8 cellular contexts compared by ENCODE assay signal in the genomic region with DNA sequence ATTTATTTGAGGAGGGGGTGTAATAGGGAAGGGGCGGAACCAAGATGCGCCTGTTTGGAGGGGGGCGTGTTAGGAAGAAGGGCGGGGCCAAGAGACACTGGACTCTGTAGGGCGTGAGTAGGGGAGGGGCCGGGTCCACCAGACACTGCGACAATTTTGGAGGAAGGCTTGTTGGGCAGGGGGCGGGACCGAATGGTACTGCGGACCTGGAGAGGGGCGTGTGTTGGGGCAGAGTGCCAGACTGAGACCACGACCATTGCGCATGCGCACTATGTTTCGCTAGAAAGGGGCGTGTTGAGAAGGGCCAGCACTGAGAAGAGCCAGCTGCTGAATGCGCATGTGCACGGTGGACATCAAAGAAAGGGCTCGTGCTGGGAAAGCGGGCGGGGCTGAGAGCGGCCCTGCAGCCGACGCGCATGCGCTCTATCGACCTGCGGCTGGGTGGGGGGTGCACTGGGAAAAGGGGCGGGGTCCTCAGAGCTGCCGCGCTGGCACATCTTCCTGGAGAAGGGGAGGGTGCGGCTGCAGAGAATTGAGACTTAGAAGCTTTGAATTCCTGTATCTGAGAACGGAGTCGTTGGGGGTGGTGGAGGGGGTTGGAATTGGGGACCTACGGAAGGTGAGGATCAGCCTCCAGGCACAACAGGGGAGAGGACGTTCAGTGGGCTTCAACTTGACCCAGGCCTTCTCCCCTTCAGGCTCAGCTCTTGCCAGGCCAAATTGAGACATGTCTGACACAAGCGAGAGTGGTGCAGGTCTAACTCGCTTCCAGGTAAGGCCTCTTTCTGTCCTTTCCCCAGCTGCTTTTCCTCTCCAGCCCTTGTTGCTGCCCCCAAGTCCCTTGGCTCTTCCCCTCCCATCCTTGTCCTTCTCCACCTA. TPM values are rescaled to one million over a fixed set of nuclear protein-coding genes. Genes with fewer than 3 reads are reported as not detected.
DNase-seq lines count a peak whose midpoint lies in the region; ATAC-seq and TF ChIP-seq lines count a peak whose summit lies in the region.

No MANE protein-coding gene starts in this region.

- CTCF ChIA-PET in A673 (lab: Charles Lee) = no interaction called here

- TF ChIP-seq CTCF in A673 (conservative IDR thresholded peaks at IDR 0.05; ENCODE audit: low read depth, low read length) (no peak), WI38 (IDR thresholded peaks at IDR 0.05; ENCODE audit: low read depth, low read length) (no peak), cardiac fibroblast (IDR thresholded peaks at IDR 0.05; ENCODE audit: low read depth, low read length) (no peak)

- H3K27ac ChIP-seq in A673 (ENCODE audit: low read depth, low read length, poor library complexity, severe bottlenecking) (peak overlapping the region; percentile 59), skin epidermis (peak overlapping the region; percentile 1 to 86 (median 75))

- ATAC-seq in GM18870 (IDR thresholded peaks at IDR 0.05; ENCODE audit: unreplicated experiment) (peak; percentile 85), HG03139 (IDR thresholded peaks at IDR 0.05; ENCODE audit: unreplicated experiment) (peak; percentile 85)

- DNase-seq in A673 (ENCODE audit: low spot score) (peak; percentile 95), NCI-H2196 treated with DMSO at 0.1 percent for 48 hours (lab: John Stamatoyannopoulos, UW; ENCODE audit: unreplicated experiment) (peak; percentile 87), cardiac fibroblast (ENCODE audit: low read depth in 2 of 2) (peak; percentile 97 to 98), iPS-NIHi11 (ENCODE audit: low spot score) (peak; percentile 87)

- POLR2A ChIA-PET in A673 (lab: Charles Lee; ENCODE audit: low non-redundant PET) = interaction anchor here (0.6 kb wide), 1 partner anchor 170 kb away, joined by 4 read pairs; no protein-coding TSS in a partner anchor

- H3K36me3 ChIP-seq in A673 (ENCODE audit: insufficient read depth, low read length, poor library complexity, severe bottlenecking) = peaks cover 36% of the 10 kb centered on the region

- intact Hi-C loops in A673 (cut with micrococcal nuclease; ENCODE audit: unreplicated experiment) = loop anchor here (10.0 kb wide), 1 partner anchor 164 kb away; no protein-coding TSS in a partner anchor

- no peaks in the 10 kb centered on the region for H3K9me3 ChIP-seq in A673 (ENCODE audit: low read depth, low read length, poor library complexity, severe bottlenecking)

- TSS peak; percentile 65 for BruUV-seq in A673 (replicated peaks; lab: Mats Ljungman, UMichigan)

- H3K4me3 ChIP-seq in A673 (ENCODE audit: low read depth, low read length, poor library complexity, severe bottlenecking) (peak overlapping the region; percentile 54), WI38 (ENCODE audit: low read depth, low read length) (peak overlapping the region; percentile 77), cardiac fibroblast (replicated peaks in 1 of 2; ENCODE audit: low read depth in 2 of 2, low read length in 2 of 2) (peak overlapping the region; percentile 67 to 72), skin epidermis (peak overlapping the region; percentile 51 to 67 (median 64))

- peaks cover 3% of the 10 kb centered on the region for H3K4me1 ChIP-seq in A673 (ENCODE audit: insufficient read depth, low read length, poor library complexity, severe bottlenecking)

- H3K27me3 ChIP-seq in A673 (replicated peaks; ENCODE audit: insufficient read depth, low read depth, low read length, poor library complexity) = no peaks in the 10 kb centered on the region

RNA-seq across cellular contexts. Expression of a gene that starts 1.3 kb away (rescaled TPM):
- 102 and 113 TPM in 2 replicates for total RNA-seq in A673 (2021)

RNA-seq across cellular contexts. Expression of a gene that starts 10.8 kb away (rescaled TPM):
- not detected in 2 replicates for total RNA-seq in A673 (2021)

Comparison
In these comparisons a context has a peak if more than half of its experiments do, and no peak if none do; other contexts are left out.
1. Peak in every context shown above with its lines: DNase-seq, ATAC-seq, H3K4me3 ChIP-seq and H3K27ac ChIP-seq.